In the genomic region with DNA sequence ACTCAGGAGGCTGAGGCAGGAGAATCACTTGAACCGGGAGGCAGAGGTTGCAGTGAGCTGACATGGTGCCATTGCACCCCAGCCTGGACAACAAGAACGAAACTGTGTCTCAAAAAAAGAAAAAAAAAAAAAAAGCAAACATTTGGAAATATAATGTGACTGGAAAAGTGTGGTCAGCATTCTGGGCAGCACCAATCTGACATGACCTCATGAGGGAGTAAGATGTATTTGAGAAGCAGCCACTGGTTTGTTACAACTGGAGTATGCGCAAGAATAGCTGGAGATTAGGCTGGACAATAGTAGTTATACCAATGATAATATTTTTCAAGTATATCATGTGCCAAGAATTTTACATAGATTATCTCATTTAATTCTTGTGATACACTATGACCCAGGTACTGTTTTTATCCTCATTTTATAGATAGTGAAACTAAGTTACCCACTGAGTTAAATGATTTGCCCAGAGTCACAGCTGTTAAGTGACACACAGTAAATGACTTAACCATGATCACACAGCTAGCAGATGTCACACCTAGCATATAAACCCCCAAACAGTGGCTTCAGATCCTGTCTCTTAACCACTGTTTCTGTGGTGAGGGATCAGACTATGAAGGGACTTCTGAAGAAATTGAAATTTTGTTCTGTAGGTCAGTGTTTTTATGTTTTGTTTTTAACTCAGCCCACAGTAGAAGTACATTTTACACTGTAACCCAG, we compare ENCODE assay signal across 11 cellular contexts. TPM values are rescaled to one million over a fixed set of nuclear protein-coding genes. Genes with fewer than 3 reads are reported as not detected.
A peak's percentile ranks its signal among the peaks of the same experiment; 100 is the strongest.
DNase-seq lines count a peak whose midpoint lies in the region; ATAC-seq and TF ChIP-seq lines count a peak whose summit lies in the region.
"Had no signal": no experiment of that assay in that cellular context is flagged by ENCODE, and none has a peak within 500 bp of the region (broad histone marks: within the 10 kb centered on the region; RNA-seq: fewer than 3 reads in every experiment).

No MANE protein-coding gene starts in this region.

- POLR2A ChIA-PET in activated CD4-positive, alpha-beta T cell treated with anti-CD3 and anti-CD28 coated beads for 36 hours (lab: Charles Lee) = interaction anchor here (0.6 to 1.5 kb wide), 2 partner anchors 11 to 547 kb away, joined by 4 read pairs; partner anchors contain the start of gene MCU

- DNase-seq in activated CD4-positive, alpha-beta T cell treated with anti-CD3 and anti-CD28 coated beads for 36 hours = peak; percentile 9
- DNase-seq in activated CD4-positive, alpha-beta T cell treated with anti-CD3 and anti-CD28 coated beads for 48 hours = no peak
- DNase-seq in cardiac fibroblast (ENCODE audit: low read depth in 2 of 2) = peak; percentile 71 to 84
- no peak for DNase-seq in stimulated activated effector memory CD8-positive, alpha-beta T cell treated with anti-CD3 and anti-CD28 coated beads, Interleukin-12 subunit alpha, Interleukin-12 subunit beta, amount 100 ng/mL, for 72 hours (ENCODE audit: low spot score in 2 of 2)
- no peak for DNase-seq in RPMI8226
- DNase-seq in body of pancreas = no peak
- DNase-seq: NCI-H1105 had no signal

- TF ChIP-seq POLR2A in body of pancreas (IDR thresholded peaks at IDR 0.05) = no peak

- H3K9me3 Mint-ChIP-seq in activated CD4-positive, alpha-beta T cell treated with anti-CD3 and anti-CD28 coated beads for 36 hours (ENCODE audit: low read depth) = no peaks in the 10 kb centered on the region
- H3K9me3 Mint-ChIP-seq in stimulated activated effector memory CD8-positive, alpha-beta T cell treated with anti-CD3 and anti-CD28 coated beads, Interleukin-12 subunit alpha, Interleukin-12 subunit beta, amount 100 ng/mL, for 72 hours = no peaks in the 10 kb centered on the region

- ATAC-seq in activated CD4-positive, alpha-beta T cell treated with anti-CD3 and anti-CD28 coated beads for 36 hours = peak; percentile 97
- ATAC-seq in HG03095 (IDR thresholded peaks at IDR 0.05; ENCODE audit: unreplicated experiment) (peak; percentile 62), GM18519 (IDR thresholded peaks at IDR 0.05; ENCODE audit: low FRiP score, unreplicated experiment) (no peak), body of pancreas (no peak)
- peak; percentile 97 for ATAC-seq in stimulated activated effector memory CD8-positive, alpha-beta T cell treated with anti-CD3 and anti-CD28 coated beads, Interleukin-12 subunit alpha, Interleukin-12 subunit beta, amount 100 ng/mL, for 72 hours

- no peaks in the 10 kb centered on the region for H3K27me3 Mint-ChIP-seq in activated CD4-positive, alpha-beta T cell treated with anti-CD3 and anti-CD28 coated beads for 36 hours
- H3K27me3 Mint-ChIP-seq: B cell had no signal

- H3K4me1 Mint-ChIP-seq in activated CD4-positive, alpha-beta T cell treated with anti-CD3 and anti-CD28 coated beads for 36 hours = peaks cover 10% of the 10 kb centered on the region
- peaks cover 12% of the 10 kb centered on the region for H3K4me1 Mint-ChIP-seq in stimulated activated effector memory CD8-positive, alpha-beta T cell treated with anti-CD3 and anti-CD28 coated beads, Interleukin-12 subunit alpha, Interleukin-12 subunit beta, amount 100 ng/mL, for 72 hours

- no peaks in the 10 kb centered on the region for H3K4me1 ChIP-seq in body of pancreas
- H3K4me1 ChIP-seq: breast epithelium had no signal

- CTCF ChIA-PET in activated CD4-positive, alpha-beta T cell treated with anti-CD3 and anti-CD28 coated beads for 36 hours (lab: Charles Lee) = interaction anchor here (0.6 to 1.1 kb wide), 2 partner anchors 11 to 197 kb away, joined by 3 to 4 read pairs; partner anchors contain the start of gene MCU

- H3K27ac ChIP-seq in body of pancreas = no peak overlapping the region
- H3K27ac ChIP-seq: breast epithelium had no signal

- H3K9me3 ChIP-seq in body of pancreas = no peaks in the 10 kb centered on the region
- H3K9me3 ChIP-seq: breast epithelium had no signal

- no peak for TF ChIP-seq CTCF in cardiac fibroblast (IDR thresholded peaks at IDR 0.05; ENCODE audit: low read depth, low read length)
- TF ChIP-seq CTCF in body of pancreas (IDR thresholded peaks at IDR 0.05) = no peak

- no peaks in the 10 kb centered on the region for H3K36me3 Mint-ChIP-seq in activated CD4-positive, alpha-beta T cell treated with anti-CD3 and anti-CD28 coated beads for 36 hours (ENCODE audit: low read depth)
- H3K36me3 Mint-ChIP-seq in stimulated activated effector memory CD8-positive, alpha-beta T cell treated with anti-CD3 and anti-CD28 coated beads, Interleukin-12 subunit alpha, Interleukin-12 subunit beta, amount 100 ng/mL, for 72 hours = no peaks in the 10 kb centered on the region

- no peaks in the 10 kb centered on the region for H3K27me3 ChIP-seq in body of pancreas
- H3K27me3 ChIP-seq: breast epithelium had no signal

- H3K4me3 ChIP-seq in cardiac fibroblast (replicated peaks in 1 of 2; ENCODE audit: low read depth in 2 of 2, low read length in 2 of 2) (no peak overlapping the region), body of pancreas (no peak overlapping the region)
- H3K4me3 ChIP-seq: breast epithelium had no signal

- no peaks in the 10 kb centered on the region for H3K36me3 ChIP-seq in body of pancreas (replicated peaks in 1 of 2; ENCODE audit: insufficient read depth in 1 of 2, low read depth in 2 of 2)
- H3K36me3 ChIP-seq: breast epithelium had no signal

- no peak overlapping the region for H3K27ac Mint-ChIP-seq in activated CD4-positive, alpha-beta T cell treated with anti-CD3 and anti-CD28 coated beads for 36 hours
- H3K27ac Mint-ChIP-seq in stimulated activated effector memory CD8-positive, alpha-beta T cell treated with anti-CD3 and anti-CD28 coated beads, Interleukin-12 subunit alpha, Interleukin-12 subunit beta, amount 100 ng/mL, for 72 hours = no peak overlapping the region
- H3K27ac Mint-ChIP-seq: B cell had no signal

- intact Hi-C loops in activated CD4-positive, alpha-beta T cell treated with anti-CD3 and anti-CD28 coated beads for 36 hours (cut with DNase I, micrococcal nuclease) = no loop called here
- intact Hi-C loops in body of pancreas (cut with DNase I) = no loop called here

- no peak overlapping the region for H3K4me3 Mint-ChIP-seq in activated CD4-positive, alpha-beta T cell treated with anti-CD3 and anti-CD28 coated beads for 36 hours
- no peak overlapping the region for H3K4me3 Mint-ChIP-seq in stimulated activated effector memory CD8-positive, alpha-beta T cell treated with anti-CD3 and anti-CD28 coated beads, Interleukin-12 subunit alpha, Interleukin-12 subunit beta, amount 100 ng/mL, for 72 hours
- H3K4me3 Mint-ChIP-seq: B cell had no signal

- WGBS in body of pancreas, 2 donors = 92 to 98% methylated on average over 3 of the region's 3 CpGs

RNA-seq across cellular contexts. Expression of gene MCU, which starts 11.1 kb away (rescaled TPM):
- total RNA-seq in activated CD4-positive, alpha-beta T cell treated with anti-CD3 and anti-CD28 coated beads for 36 hours = 10 to 100 TPM; 15.1 to 16.0 TPM
- 10 to 100 TPM in 1 of 2 donors, 1 to 10 TPM in 1; 7.9 to 17.1 TPM for total RNA-seq in body of pancreas

Comparison
In these comparisons a context has a peak if more than half of its experiments do, and no peak if none do; other contexts are left out.
1. DNase-seq: peak in activated CD4-positive, alpha-beta T cell treated with anti-CD3 and anti-CD28 coated beads for 36 hours (single experiment) and cardiac fibroblast (2 of 2); none in activated CD4-positive, alpha-beta T cell treated with anti-CD3 and anti-CD28 coated beads for 48 hours (single experiment), stimulated activated effector memory CD8-positive, alpha-beta T cell treated with anti-CD3 and anti-CD28 coated beads, Interleukin-12 subunit alpha, Interleukin-12 subunit beta, amount 100 ng/mL, for 72 hours (0 of 2), RPMI8226 (single experiment) and body of pancreas (0 of 4).
2. ATAC-seq: peak in activated CD4-positive, alpha-beta T cell treated with anti-CD3 and anti-CD28 coated beads for 36 hours (single experiment), HG03095 (single experiment) and stimulated activated effector memory CD8-positive, alpha-beta T cell treated with anti-CD3 and anti-CD28 coated beads, Interleukin-12 subunit alpha, Interleukin-12 subunit beta, amount 100 ng/mL, for 72 hours (single experiment); none in GM18519 (single experiment) and body of pancreas (single experiment).